In genomic region chr3:177995733-177996085, GRCh38 we compare ENCODE assay signal across 14 cellular contexts.
"Had no signal": no experiment of that assay in that cellular context is flagged by ENCODE, and none has a peak within 500 bp of the region (broad histone marks: within the 10 kb centered on the region; RNA-seq: fewer than 3 reads in every experiment).

No MANE protein-coding gene starts in this region.

- DNase-seq: activated CD4-positive, alpha-beta T cell treated with anti-CD3 and anti-CD28 coated beads for 48 hours; activated CD8-positive, alpha-beta memory T cell treated with anti-CD3 and anti-CD28 coated beads, Interleukin-2, amount 10 ng/mL, durations not matched to agents 7 days and 5 days; activated effector memory CD4-positive, alpha-beta T cell treated with Interleukin-2 at 50 U/mL for 16 hours; body of pancreas; cerebellar nuclear complex; hippocampal formation; stimulated activated CD4-positive, alpha-beta T cell treated with anti-CD3 and anti-CD28 coated beads, Interleukin-15, amount 100 ng/mL, for 24 hours; stimulated activated CD4-positive, alpha-beta T cell treated with anti-CD3 and anti-CD28 coated beads, Interleukin-4, amount 100 ng/mL, for 4 hours; SW 1271; T-helper 9 cell had no signal

- H3K9me3 ChIP-seq: body of pancreas, SJSA1 had no signal

- H3K27ac ChIP-seq: body of pancreas, parathyroid adenoma, SJSA1, tibial nerve had no signal

- H3K27ac Mint-ChIP-seq: activated CD8-positive, alpha-beta memory T cell treated with anti-CD3 and anti-CD28 coated beads, Interleukin-2, amount 10 ng/mL, durations not matched to agents 7 days and 5 days had no signal

- H3K27me3 Mint-ChIP-seq: activated CD8-positive, alpha-beta memory T cell treated with anti-CD3 and anti-CD28 coated beads, Interleukin-2, amount 10 ng/mL, durations not matched to agents 7 days and 5 days had no signal

- ATAC-seq: activated CD8-positive, alpha-beta memory T cell treated with anti-CD3 and anti-CD28 coated beads, Interleukin-2, amount 10 ng/mL, durations not matched to agents 7 days and 5 days; body of pancreas had no signal

- H3K27me3 ChIP-seq: body of pancreas, SJSA1, tibial nerve had no signal

- H3K36me3 ChIP-seq: SJSA1, tibial nerve had no signal

- H3K79me2 ChIP-seq: parathyroid adenoma had no signal

- H3K9me3 Mint-ChIP-seq: neural crest cell had no signal

- H3K4me3 ChIP-seq: body of pancreas, SJSA1, tibial nerve had no signal

- H2AFZ ChIP-seq: parathyroid adenoma had no signal

- H3K4me1 ChIP-seq: body of pancreas, parathyroid adenoma, SJSA1, tibial nerve had no signal

- H3K4me3 Mint-ChIP-seq: activated CD8-positive, alpha-beta memory T cell treated with anti-CD3 and anti-CD28 coated beads, Interleukin-2, amount 10 ng/mL, durations not matched to agents 7 days and 5 days; neural crest cell had no signal

- H3K4me1 Mint-ChIP-seq: activated CD8-positive, alpha-beta memory T cell treated with anti-CD3 and anti-CD28 coated beads, Interleukin-2, amount 10 ng/mL, durations not matched to agents 7 days and 5 days had no signal
